ENCODE assay signal across 8 cellular contexts in the genomic region with DNA sequence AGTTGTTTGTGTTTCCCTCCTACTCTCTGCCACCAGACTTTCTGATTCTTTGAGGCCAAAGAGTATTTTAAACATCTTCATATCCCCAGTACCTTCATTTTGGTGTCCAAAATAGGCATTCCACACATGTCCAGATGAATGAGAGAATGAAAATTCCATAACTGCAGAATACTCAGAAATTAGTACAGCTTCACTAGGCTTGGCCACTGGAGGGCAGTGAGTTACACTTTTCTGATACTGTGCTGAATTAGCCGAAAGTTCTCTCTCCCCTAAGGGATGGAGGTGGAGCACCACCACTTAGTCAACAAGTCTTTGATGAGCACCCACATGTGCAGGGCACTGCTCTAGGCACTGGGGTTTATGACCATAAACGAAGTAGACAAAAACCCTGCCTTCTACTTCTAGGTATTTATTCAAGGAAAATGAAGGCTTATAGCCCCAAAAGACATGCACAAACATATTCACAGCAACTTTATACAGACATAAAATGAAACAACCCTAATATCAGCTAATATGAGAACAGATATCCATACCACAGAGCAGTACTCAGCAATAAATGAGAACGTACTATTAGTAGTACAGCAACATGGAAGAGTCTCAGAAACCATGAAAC. TPM values are rescaled to one million over a fixed set of nuclear protein-coding genes. Genes with fewer than 3 reads are reported as not detected.
DNase-seq lines count a peak whose midpoint lies in the region; ATAC-seq, FAIRE-seq and TF ChIP-seq lines count a peak whose summit lies in the region.

No MANE protein-coding gene starts in this region.

- no peaks in the 10 kb centered on the region for H3K9me3 ChIP-seq in MM.1S (replicated peaks; ENCODE audit: insufficient read depth, low read length)
- no peaks in the 10 kb centered on the region for H3K9me3 ChIP-seq in K562 (replicated peaks; ENCODE audit: control insufficient read depth, insufficient read depth, low read depth, low read length)

- H3K9me1 ChIP-seq in K562 (ENCODE audit: control insufficient read depth, insufficient read depth, low read length) = no peaks in the 10 kb centered on the region

- CTCF ChIA-PET in K562 (lab: Yijun Ruan, JAX; ENCODE audit: low intra/inter-chr PET ratio) = interaction anchor here (0.6 to 1.4 kb wide), 4 partner anchors 93 to 287 kb away, joined by 3 to 7 read pairs (median 5); no protein-coding TSS in a partner anchor

- H3K79me2 ChIP-seq in MM.1S (ENCODE audit: low read length) (no peaks in the 10 kb centered on the region), K562 (ENCODE audit: control insufficient read depth, insufficient read depth, low read length) (no peaks in the 10 kb centered on the region)

- H3K4me3 ChIP-seq in MM.1S (ENCODE audit: low read length) (no peak overlapping the region), K562 (no peak overlapping the region)

- 44% methylated on average over 3 of the region's 3 CpGs for WGBS in K562 (ENCODE audit: insufficient coverage, low coverage, missing lambda C conversion rate)

- H3K9ac ChIP-seq in MM.1S (ENCODE audit: low read length) (no peak overlapping the region), K562 (ENCODE audit: insufficient read depth in 1 of 2, low read depth in 2 of 2, low read length in 2 of 2) (no peak overlapping the region)

- H3K27me3 ChIP-seq in MM.1S (replicated peaks; ENCODE audit: insufficient read depth, low read length) (no peaks in the 10 kb centered on the region), K562 (ENCODE audit: control insufficient read depth in 2 of 2, insufficient read depth in 2 of 2, low read length in 2 of 2) (no peaks in the 10 kb centered on the region)

- peak; percentile 88 for FAIRE-seq in K562 (lab: Jason Lieb, UNC)

- H3K36me3 ChIP-seq in MM.1S (replicated peaks; ENCODE audit: insufficient read depth, low read length) (no peaks in the 10 kb centered on the region), K562 (ENCODE audit: control insufficient read depth, insufficient read depth, low read length) (peaks cover 68% of the 10 kb centered on the region)

- H4K20me1 ChIP-seq in MM.1S (ENCODE audit: insufficient read depth, low read length) (no peaks in the 10 kb centered on the region), K562 (replicated peaks; ENCODE audit: control insufficient read depth, insufficient read depth, low read length) (peaks cover 6% of the 10 kb centered on the region)

- BruUV-seq in K562 (replicated peaks; lab: Mats Ljungman, UMichigan) = no TSS peak

- no peaks in the 10 kb centered on the region for H3K9me2 ChIP-seq in MM.1S (replicated peaks; ENCODE audit: insufficient read depth, low read length)

- TF ChIP-seq CTCF in MM.1S (IDR thresholded peaks at IDR 0.05; ENCODE audit: low read length) (peak; percentile 80), K562 (IDR thresholded peaks at IDR 0.05 in 2 of 3, conservative IDR thresholded peaks at IDR 0.05 in 1 of 3; ENCODE audit: insufficient read depth in 2 of 3, low read depth in 1 of 3, low read length in 3 of 3) (peak; percentile 73 to 86 (median 82))

- TF ChIP-seq POLR2A in K562 (conservative IDR thresholded peaks at IDR 0.05) = no peak

- peak; percentile 83 for ATAC-seq in K562
- ATAC-seq in left colon = peak; percentile 36
- ATAC-seq in HG02884 (IDR thresholded peaks at IDR 0.05; ENCODE audit: unreplicated experiment) = no peak

- peak; percentile 35 to 73 for TF ChIP-seq RAD21 in K562 (CRISPR knock-in tag; conservative IDR thresholded peaks at IDR 0.05 in 1 of 2, IDR thresholded peaks at IDR 0.05 in 1 of 2)

- peak overlapping the region; percentile 11; the same call in 1 of the 2 replicates for H3K27ac ChIP-seq in MM.1S (ENCODE audit: low read length)
- H3K27ac ChIP-seq in K562 (ENCODE audit: extremely low read depth, low read depth, low read length) = no peak overlapping the region

- in situ Hi-C loops in K562 (cut with MboI) = no loop called here

- peaks cover 38% of the 10 kb centered on the region for H3K4me1 ChIP-seq in MM.1S (ENCODE audit: low read length)
- H3K4me1 ChIP-seq in K562 (replicated peaks in 1 of 2; ENCODE audit: control insufficient read depth in 2 of 2, insufficient read depth in 2 of 2, low read length in 2 of 2) = peaks cover 20 to 30% of the 10 kb centered on the region in 2 experiments

- intact Hi-C loops in K562 (cut with micrococcal nuclease) (loop anchor here (5.0 to 10.0 kb wide), 2 partner anchors 62 to 539 kb away; no protein-coding TSS in a partner anchor), left colon (cut with DNase I, micrococcal nuclease) (no loop called here)

- TF ChIP-seq EP300 in K562 (IDR thresholded peaks at IDR 0.05; ENCODE audit: low read length) = no peak

- H2AFZ ChIP-seq in MM.1S (ENCODE audit: low read length) = no peak overlapping the region
- no peak overlapping the region for H2AFZ ChIP-seq in K562 (ENCODE audit: low read depth, low read length)

- POLR2A ChIA-PET in K562 (lab: Yijun Ruan, JAX) = interaction anchor here (0.6 to 1.3 kb wide), 6 partner anchors 16 to 274 kb away, joined by 3 to 4 read pairs (median 3); no protein-coding TSS in a partner anchor

- DNase-seq in activated CD8-positive, alpha-beta memory T cell treated with anti-CD3 and anti-CD28 coated beads for 24 hours = peak; percentile 53
- no peak for DNase-seq in activated CD8-positive, alpha-beta memory T cell treated with anti-CD3 and anti-CD28 coated beads, Interleukin-2, amount 50 U/mL, for 4 hours
- DNase-seq in MM.1S (peak; percentile 82), K562 (ENCODE audit: extremely low read depth in 1 of 4, low spot score in 3 of 4) (peak; percentile 52 to 74 (median 57)), left colon (no peak), ureter (ENCODE audit: low spot score) (no peak), mesenteric fat pad (ENCODE audit: low spot score) (no peak)

- H3K4me2 ChIP-seq in MM.1S (ENCODE audit: low read depth, low read length) (0 out of 2 replicates have a peak overlapping the region, but pooled peaks have one; percentile 17), K562 (ENCODE audit: insufficient read depth, low read length) (no peak overlapping the region)

- peaks cover 13% of the 10 kb centered on the region for H3F3A ChIP-seq in MM.1S (ENCODE audit: insufficient read depth, low read length)

RNA-seq across cellular contexts. Expression of a gene that starts 46.1 kb away (rescaled TPM):
- total RNA-seq in K562 (2011; cell fraction: chromatin; rRNA removed; ENCODE audit: low replicate concordance) = 9.2 and 9.3 TPM in 2 replicates
- total RNA-seq in K562 (2011; cell fraction: nucleolus; rRNA removed) = 6.8 and 8.0 TPM in 2 replicates
- total RNA-seq in K562 (2011; cell fraction: nucleoplasm; rRNA removed) = 6.2 and 9.8 TPM in 2 replicates
- 1.3 and 1.5 TPM in 2 replicates for total RNA-seq in K562 (2014; rRNA removed)
- 1.6 and 2.4 TPM in 2 replicates for total RNA-seq in K562 (2014; rRNA removed; fragmentation: Illumina TruSeq; extraction: Trizol)
- 3.3 and 4.0 TPM in 2 replicates for total RNA-seq in K562 (2015; rRNA removed; fragmentation: Illumina TruSeq; extraction: Trizol)
- 1.9 and 2.0 TPM in 2 replicates for total RNA-seq in K562 (2021)
- 5.0 and 8.0 TPM in 2 replicates for polyA plus RNA-seq in K562 (2011; rRNA removed)
- polyA plus RNA-seq in K562 (2011; cell fraction: cytosol; rRNA removed) = 3.3 and 5.8 TPM in 2 replicates
- polyA plus RNA-seq in K562 (2011; cell fraction: nucleus; rRNA removed) = 3.6 and 5.0 TPM in 2 replicates
- polyA plus RNA-seq in K562 (2012) = 3.2 and 3.5 TPM in 2 replicates
- 1.9 and 2.3 TPM in 2 replicates for polyA plus RNA-seq in K562 (2014; fragmentation: Illumina TruSeq; extraction: Trizol)
- polyA plus RNA-seq in K562 (2014; fragmentation: Nextera tagmentation; extraction: Ambion mirVana) = 1 to 10 TPM; 1.8 to 1.9 TPM
- 2.8 and 3.5 TPM in 2 replicates for polyA plus RNA-seq in K562 (2014; rRNA removed)
- 3.4 and 4.8 TPM in 2 replicates for polyA minus RNA-seq in K562 (2011; rRNA and poly(A)+ RNA removed)
- 1.5 and 3.3 TPM in 2 replicates for polyA minus RNA-seq in K562 (2011; cell fraction: cytosol; rRNA and poly(A)+ RNA removed)
- polyA minus RNA-seq in K562 (2011; cell fraction: nucleus; rRNA and poly(A)+ RNA removed) = 2.0 and 2.4 TPM in 2 replicates
- 1 to 10 TPM; 1.4 to 4.0 TPM for total RNA-seq in left colon
- 1.2 TPM for total RNA-seq in ureter
- total RNA-seq in mesenteric fat pad = 0.51 TPM

RNA-seq across cellular contexts. Expression of a gene that starts 46.4 kb away (rescaled TPM):
- 32.9 and 35.9 TPM in 2 replicates for total RNA-seq in K562 (2011; cell fraction: chromatin; rRNA removed; ENCODE audit: low replicate concordance)
- 16.1 and 18.0 TPM in 2 replicates for total RNA-seq in K562 (2011; cell fraction: nucleolus; rRNA removed)
- 22.4 and 25.4 TPM in 2 replicates for total RNA-seq in K562 (2011; cell fraction: nucleoplasm; rRNA removed)
- total RNA-seq in K562 (2014; rRNA removed) (10.9 and 13.0 TPM in 2 replicates), K562 (2014; rRNA removed; fragmentation: Illumina TruSeq; extraction: Trizol) (13.5 and 13.9 TPM in 2 replicates), K562 (2015; rRNA removed; fragmentation: Illumina TruSeq; extraction: Trizol) (12.3 and 13.1 TPM in 2 replicates), K562 (2021) (16.1 and 17.2 TPM in 2 replicates), left colon (10 to 100 TPM; 13.4 TPM), ureter (12.5 TPM), mesenteric fat pad (8.7 TPM)
- polyA plus RNA-seq in K562 (2011; rRNA removed) (14.0 and 15.3 TPM in 2 replicates), K562 (2014; fragmentation: Illumina TruSeq; extraction: Trizol) (21.7 and 24.2 TPM in 2 replicates), K562 (2014; fragmentation: Nextera tagmentation; extraction: Ambion mirVana) (1 to 10 TPM; 4.8 to 6.4 TPM), K562 (2014; rRNA removed) (14.0 and 14.5 TPM in 2 replicates)
- 11.5 and 14.7 TPM in 2 replicates for polyA plus RNA-seq in K562 (2011; cell fraction: cytosol; rRNA removed)
- 22.4 and 24.0 TPM in 2 replicates for polyA plus RNA-seq in K562 (2011; cell fraction: nucleus; rRNA removed)
- polyA plus RNA-seq in K562 (2012) = 12.9 and 19.1 TPM in 2 replicates
- polyA minus RNA-seq in K562 (2011; rRNA and poly(A)+ RNA removed) = 10.0 and 11.0 TPM in 2 replicates
- polyA minus RNA-seq in K562 (2011; cell fraction: cytosol; rRNA and poly(A)+ RNA removed) = 6.8 and 8.6 TPM in 2 replicates
- 11.8 and 14.1 TPM in 2 replicates for polyA minus RNA-seq in K562 (2011; cell fraction: nucleus; rRNA and poly(A)+ RNA removed)

RNA-seq across cellular contexts. Expression of a gene that starts 49.8 kb away (rescaled TPM):
- 19.2 and 43.1 TPM in 2 replicates for total RNA-seq in K562 (2011; cell fraction: chromatin; rRNA removed; ENCODE audit: low replicate concordance)
- total RNA-seq in K562 (2011; cell fraction: nucleolus; rRNA removed) = 12.0 and 14.1 TPM in 2 replicates
- 25.6 and 32.9 TPM in 2 replicates for total RNA-seq in K562 (2011; cell fraction: nucleoplasm; rRNA removed)
- total RNA-seq in K562 (2014; rRNA removed) = 37.3 and 37.5 TPM in 2 replicates
- 42.8 and 50.8 TPM in 2 replicates for total RNA-seq in K562 (2014; rRNA removed; fragmentation: Illumina TruSeq; extraction: Trizol)
- 38.6 and 45.5 TPM in 2 replicates for total RNA-seq in K562 (2015; rRNA removed; fragmentation: Illumina TruSeq; extraction: Trizol)
- total RNA-seq in K562 (2021) = 28.5 and 30.0 TPM in 2 replicates
- polyA plus RNA-seq in K562 (2011; rRNA removed) = 28.5 and 35.1 TPM in 2 replicates
- 10.9 and 16.7 TPM in 2 replicates for polyA plus RNA-seq in K562 (2011; cell fraction: cytosol; rRNA removed)
- 18.9 and 21.9 TPM in 2 replicates for polyA plus RNA-seq in K562 (2011; cell fraction: nucleus; rRNA removed)
- 19.3 and 25.3 TPM in 2 replicates for polyA plus RNA-seq in K562 (2012)
- 42.1 and 47.0 TPM in 2 replicates for polyA plus RNA-seq in K562 (2014; fragmentation: Illumina TruSeq; extraction: Trizol)
- polyA plus RNA-seq in K562 (2014; fragmentation: Nextera tagmentation; extraction: Ambion mirVana) = 10 to 100 TPM; 10.6 to 13.0 TPM
- polyA plus RNA-seq in K562 (2014; rRNA removed) = 36.6 and 40.6 TPM in 2 replicates
- 24.9 and 30.1 TPM in 2 replicates for polyA minus RNA-seq in K562 (2011; rRNA and poly(A)+ RNA removed)
- polyA minus RNA-seq in K562 (2011; cell fraction: cytosol; rRNA and poly(A)+ RNA removed) = 9.1 and 14.6 TPM in 2 replicates
- 14.9 and 28.0 TPM in 2 replicates for polyA minus RNA-seq in K562 (2011; cell fraction: nucleus; rRNA and poly(A)+ RNA removed)
- total RNA-seq in left colon = 10 to 100 TPM; 11.9 to 12.5 TPM
- 15.2 TPM for total RNA-seq in ureter
- 11.3 TPM for total RNA-seq in mesenteric fat pad

Comparison
In these comparisons a context has a peak if more than half of its experiments do, and no peak if none do; other contexts are left out.
1. DNase-seq: peak in activated CD8-positive, alpha-beta memory T cell treated with anti-CD3 and anti-CD28 coated beads for 24 hours (single experiment), MM.1S (single experiment) and K562 (4 of 4); none in activated CD8-positive, alpha-beta memory T cell treated with anti-CD3 and anti-CD28 coated beads, Interleukin-2, amount 50 U/mL, for 4 hours (single experiment), left colon (0 of 2), ureter (single experiment) and mesenteric fat pad (single experiment).